In genomic region chr2:240236217-240237111, GRCh38 we compare ENCODE assay signal across 10 cellular contexts.
DNase-seq lines count a peak whose midpoint lies in the region; ATAC-seq and TF ChIP-seq lines count a peak whose summit lies in the region.
"Had no signal": no experiment of that assay in that cellular context is flagged by ENCODE, and none has a peak within 500 bp of the region (broad histone marks: within the 10 kb centered on the region; RNA-seq: fewer than 3 reads in every experiment).

No MANE protein-coding gene starts in this region.

- H3K79me2 ChIP-seq in MM.1S (ENCODE audit: low read length), result no peaks in the 10 kb centered on the region

- H3K9ac ChIP-seq in MM.1S (ENCODE audit: low read length), result no peak overlapping the region
- H3K9ac ChIP-seq: KMS-11 had no signal

- no peak overlapping the region for H3K4me3 ChIP-seq in MM.1S (ENCODE audit: low read length)
- H3K4me3 ChIP-seq in sigmoid colon, result no peak overlapping the region
- H3K4me3 ChIP-seq: HAP-1 had no signal

- H3K27ac ChIP-seq in MM.1S (ENCODE audit: low read length) (no peak overlapping the region), sigmoid colon (peak overlapping the region in 3 of 4 donors; percentile 12 to 15 (median 13))
- H3K27ac ChIP-seq: KMS-11 had no signal

- H3K36me3 ChIP-seq in MM.1S (replicated peaks; ENCODE audit: insufficient read depth, low read length) (no peaks in the 10 kb centered on the region), sigmoid colon (no peaks in the 10 kb centered on the region)
- H3K36me3 ChIP-seq: HAP-1 had no signal

- peak; percentile 33 for DNase-seq in MM.1S
- peak; percentile 3 for DNase-seq in NCI-H2227 treated with DMSO at 0.1 percent for 48 hours (lab: John Stamatoyannopoulos, UW)
- peak; percentile 87 for DNase-seq in cardiac septum (ENCODE audit: low spot score)
- DNase-seq in sigmoid colon, result peak; percentile 66
- DNase-seq in hepatic stellate cell (ENCODE audit: low spot score), result no peak
- no peak for DNase-seq in stimulated activated CD8-positive, alpha-beta memory T cell treated with anti-CD3 and anti-CD28 coated beads, Interleukin-4, amount 100 ng/mL, for 48 hours
- no peak for DNase-seq in dedifferentiated amniotic fluid mesenchymal stem cell (ENCODE audit: extremely low spot score)

- H3K9me2 ChIP-seq in MM.1S (replicated peaks; ENCODE audit: insufficient read depth, low read length), result no peaks in the 10 kb centered on the region

- no peak overlapping the region for H2AFZ ChIP-seq in MM.1S (ENCODE audit: low read length)

- H3K9me3 ChIP-seq in MM.1S (replicated peaks; ENCODE audit: insufficient read depth, low read length) (no peaks in the 10 kb centered on the region), sigmoid colon (no peaks in the 10 kb centered on the region)
- H3K9me3 ChIP-seq: HAP-1 had no signal

- H3K4me2 ChIP-seq in MM.1S (ENCODE audit: low read depth, low read length), result no peak overlapping the region; the same call in 1 of the 2 replicates
- H3K4me2 ChIP-seq: KMS-11 had no signal

- TF ChIP-seq EP300 in sigmoid colon (IDR thresholded peaks at IDR 0.05), result no peak

- intact Hi-C loops in cardiac septum (cut with DNase I), result loop anchor here (1.0 to 10.0 kb wide), 5 partner anchors 15 to 328 kb away; partner anchors contain the start of genes DUSP28 and RNPEPL1
- intact Hi-C loops in sigmoid colon (cut with DNase I), result no loop called here

- peaks cover 15% of the 10 kb centered on the region for H3K27me3 ChIP-seq in MM.1S (replicated peaks; ENCODE audit: insufficient read depth, low read length)
- H3K27me3 ChIP-seq in sigmoid colon, result no peaks in the 10 kb centered on the region

- no peaks in the 10 kb centered on the region for H4K20me1 ChIP-seq in MM.1S (ENCODE audit: insufficient read depth, low read length)

- H3K4me1 ChIP-seq in MM.1S (ENCODE audit: low read length) (peaks cover 4% of the 10 kb centered on the region; the same call in 1 of the 2 replicates), sigmoid colon (peaks cover 0 to 20% (median 14%) of the 10 kb centered on the region in 4 donors)
- H3K4me1 ChIP-seq: HAP-1 had no signal

- no peaks in the 10 kb centered on the region for H3F3A ChIP-seq in MM.1S (ENCODE audit: insufficient read depth, low read length)

- TF ChIP-seq POLR2A in sigmoid colon (IDR thresholded peaks at IDR 0.05), result no peak

- 56 to 57% methylated on average over 12 of the region's 12 CpGs for WGBS in sigmoid colon, 2 donors

- no peak for ATAC-seq in HG03520 (IDR thresholded peaks at IDR 0.05; ENCODE audit: unreplicated experiment)

- no peak for TF ChIP-seq CTCF in MM.1S (IDR thresholded peaks at IDR 0.05; ENCODE audit: low read length)
- no peak for TF ChIP-seq CTCF in sigmoid colon (IDR thresholded peaks at IDR 0.05)

Comparison
In these comparisons a context has a peak if more than half of its experiments do, and no peak if none do; other contexts are left out.
1. DNase-seq: peak in MM.1S (single experiment), NCI-H2227 treated with DMSO at 0.1 percent for 48 hours (single experiment), cardiac septum (single experiment) and sigmoid colon (single experiment); none in hepatic stellate cell (single experiment), stimulated activated CD8-positive, alpha-beta memory T cell treated with anti-CD3 and anti-CD28 coated beads, Interleukin-4, amount 100 ng/mL, for 48 hours (single experiment) and dedifferentiated amniotic fluid mesenchymal stem cell (single experiment).